20 cellular contexts compared by ENCODE assay signal in the genomic region with DNA sequence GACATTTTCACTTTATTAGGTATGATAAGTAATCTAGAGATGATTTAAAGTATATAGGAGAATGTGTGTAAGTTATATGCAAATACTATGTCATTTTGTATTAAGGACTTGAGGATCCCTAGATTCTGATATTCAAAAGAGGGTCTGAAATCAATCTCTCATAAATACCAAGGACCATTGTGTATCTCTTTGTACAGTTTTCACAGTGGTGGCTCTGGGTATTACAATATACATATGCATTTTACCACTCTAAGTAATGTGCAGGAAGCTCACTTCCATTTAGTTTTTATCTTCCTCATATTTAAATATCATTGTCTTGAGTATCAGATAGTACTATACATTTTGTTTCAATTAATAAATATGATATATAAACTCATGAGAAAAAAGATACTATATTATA.
DNase-seq lines count a peak whose midpoint lies in the region; ATAC-seq and TF ChIP-seq lines count a peak whose summit lies in the region.
"Had no signal": no experiment of that assay in that cellular context is flagged by ENCODE, and none has a peak within 500 bp of the region (broad histone marks: within the 10 kb centered on the region; RNA-seq: fewer than 3 reads in every experiment).

No MANE protein-coding gene starts in this region.

- H3K4me1 Mint-ChIP-seq in neural progenitor cell = no peaks in the 10 kb centered on the region

- peak; percentile 4 for DNase-seq in DMS 273 (lab: John Stamatoyannopoulos, UW; ENCODE audit: unreplicated experiment)
- DNase-seq in DMS 273 treated with DMSO at 0.1 percent for 48 hours (lab: John Stamatoyannopoulos, UW) = no peak
- DNase-seq in SK-MEL-5 (ENCODE audit: low read depth, low spot score) = peak; percentile 19
- DNase-seq in neural progenitor cell (ENCODE audit: low spot score) = no peak
- DNase-seq in GF-D8 (lab: John Stamatoyannopoulos, UW) = no peak
- DNase-seq in activated CD4-positive, alpha-beta T cell treated with anti-CD3 and anti-CD28 coated beads for 48 hours = no peak
- DNase-seq in HCEC 1CT = no peak
- DNase-seq: DMS153; GM23248; HFFc6; NCI-H1417 treated with DMSO at 0.1 percent for 48 hours; NCI-H2029; NCI-H524; NK-92 treated with Interleukin-12 subunit alpha and Interleukin-12 subunit beta, amount 100 ng/mL, for 24 hours; PC-9; Right ventricle myocardium superior; T-helper 2 cell had no signal

- no peak overlapping the region for H3K4me3 Mint-ChIP-seq in neural progenitor cell
- H3K4me3 Mint-ChIP-seq: HFFc6 had no signal

- no peaks in the 10 kb centered on the region for H3K27me3 ChIP-seq in neural progenitor cell
- H3K27me3 ChIP-seq: BLaER1 had no signal

- in situ Hi-C loops in SK-MEL-5 (cut with HindIII; ENCODE audit: low pct_unique_long_range_greater_than_20kb, low sequenced_read_pairs) = no loop called here

- H3K27ac ChIP-seq in neural progenitor cell = no peak overlapping the region
- H3K27ac ChIP-seq: 22Rv1, BLaER1, GM23248, PC-9 had no signal

- TF ChIP-seq CTCF in neural progenitor cell (IDR thresholded peaks at IDR 0.05) = peak; percentile 21

- H3K4me3 ChIP-seq in neural progenitor cell = no peak overlapping the region
- H3K4me3 ChIP-seq: BLaER1, GM23248, PC-9 had no signal

- H3K9ac ChIP-seq in neural progenitor cell = no peak overlapping the region
- H3K9ac ChIP-seq: BLaER1, GM23248 had no signal

- H3K4me1 ChIP-seq in neural progenitor cell = no peaks in the 10 kb centered on the region
- H3K4me1 ChIP-seq: BLaER1 had no signal

- ATAC-seq in HG03175 (IDR thresholded peaks at IDR 0.05; ENCODE audit: unreplicated experiment) = peak; percentile 45

- no peak overlapping the region for H2AFZ ChIP-seq in neural progenitor cell (replicated peaks)
- H2AFZ ChIP-seq: GM23248, PC-9 had no signal

- no peaks in the 10 kb centered on the region for H3K27me3 Mint-ChIP-seq in neural progenitor cell (ENCODE audit: insufficient read depth, low read depth)

- H3F3A ChIP-seq in neural progenitor cell (ENCODE audit: low read depth) = no peaks in the 10 kb centered on the region

- no peak overlapping the region for H3K4me2 ChIP-seq in neural progenitor cell
- H3K4me2 ChIP-seq: BLaER1, PC-9 had no signal

- no peaks in the 10 kb centered on the region for H3K36me3 ChIP-seq in neural progenitor cell
- H3K36me3 ChIP-seq: BLaER1 had no signal

- H3K27ac Mint-ChIP-seq in neural progenitor cell = no peak overlapping the region
- H3K27ac Mint-ChIP-seq: HFFc6 had no signal

- no peaks in the 10 kb centered on the region for H3K9me3 ChIP-seq in neural progenitor cell (ENCODE audit: low read depth)

- H3K9me3 Mint-ChIP-seq in neural progenitor cell = no peaks in the 10 kb centered on the region

- H3K79me2 ChIP-seq in neural progenitor cell (ENCODE audit: low read depth) = no peaks in the 10 kb centered on the region

- no peaks in the 10 kb centered on the region for H4K20me1 ChIP-seq in neural progenitor cell (ENCODE audit: low read depth)
- H4K20me1 ChIP-seq: BLaER1 had no signal

- H3K36me3 Mint-ChIP-seq in neural progenitor cell = no peaks in the 10 kb centered on the region

Comparison
In these comparisons a context has a peak if more than half of its experiments do, and no peak if none do; other contexts are left out.
1. DNase-seq: peak in DMS 273 (single experiment) and SK-MEL-5 (single experiment); none in DMS 273 treated with DMSO at 0.1 percent for 48 hours (single experiment), neural progenitor cell (single experiment), GF-D8 (single experiment), activated CD4-positive, alpha-beta T cell treated with anti-CD3 and anti-CD28 coated beads for 48 hours (single experiment) and HCEC 1CT (single experiment).